In the genomic region with DNA sequence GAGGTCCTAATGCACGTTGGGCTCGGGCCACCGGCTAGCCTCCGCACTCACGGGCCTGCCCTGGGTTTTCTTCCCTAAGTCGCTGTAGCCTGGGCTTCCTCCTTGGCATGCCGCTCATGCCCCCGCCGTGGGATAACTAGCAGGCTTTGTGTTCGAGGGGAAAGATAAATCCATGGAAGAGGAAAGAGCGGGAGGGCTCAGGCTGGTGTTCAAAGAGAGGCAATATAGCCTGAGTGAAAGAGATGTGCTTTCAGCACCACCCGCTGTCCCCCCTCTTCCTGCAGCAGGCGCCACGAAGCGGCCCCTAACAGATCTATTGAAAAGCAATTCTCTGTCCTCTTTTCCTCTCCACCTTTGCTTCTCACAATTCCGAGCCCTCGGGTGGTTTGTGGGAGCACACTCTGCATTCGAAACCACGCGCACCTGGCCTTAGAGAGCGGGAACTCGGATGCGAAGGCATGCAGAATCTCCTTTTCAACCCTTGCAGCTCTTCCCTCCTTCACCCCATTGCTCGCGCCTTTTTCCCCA, we compare ENCODE assay signal across 2 cellular contexts.
A peak's percentile ranks its signal among the peaks of the same experiment; 100 is the strongest.
TF ChIP-seq lines count a peak whose summit lies in the region.

No MANE protein-coding gene starts in this region.

TF ChIP-seq in GM23338, 12 proteins besides CTCF, POLR2A, EP300 and RAD21:
- TF ChIP-seq, protein P1, sequence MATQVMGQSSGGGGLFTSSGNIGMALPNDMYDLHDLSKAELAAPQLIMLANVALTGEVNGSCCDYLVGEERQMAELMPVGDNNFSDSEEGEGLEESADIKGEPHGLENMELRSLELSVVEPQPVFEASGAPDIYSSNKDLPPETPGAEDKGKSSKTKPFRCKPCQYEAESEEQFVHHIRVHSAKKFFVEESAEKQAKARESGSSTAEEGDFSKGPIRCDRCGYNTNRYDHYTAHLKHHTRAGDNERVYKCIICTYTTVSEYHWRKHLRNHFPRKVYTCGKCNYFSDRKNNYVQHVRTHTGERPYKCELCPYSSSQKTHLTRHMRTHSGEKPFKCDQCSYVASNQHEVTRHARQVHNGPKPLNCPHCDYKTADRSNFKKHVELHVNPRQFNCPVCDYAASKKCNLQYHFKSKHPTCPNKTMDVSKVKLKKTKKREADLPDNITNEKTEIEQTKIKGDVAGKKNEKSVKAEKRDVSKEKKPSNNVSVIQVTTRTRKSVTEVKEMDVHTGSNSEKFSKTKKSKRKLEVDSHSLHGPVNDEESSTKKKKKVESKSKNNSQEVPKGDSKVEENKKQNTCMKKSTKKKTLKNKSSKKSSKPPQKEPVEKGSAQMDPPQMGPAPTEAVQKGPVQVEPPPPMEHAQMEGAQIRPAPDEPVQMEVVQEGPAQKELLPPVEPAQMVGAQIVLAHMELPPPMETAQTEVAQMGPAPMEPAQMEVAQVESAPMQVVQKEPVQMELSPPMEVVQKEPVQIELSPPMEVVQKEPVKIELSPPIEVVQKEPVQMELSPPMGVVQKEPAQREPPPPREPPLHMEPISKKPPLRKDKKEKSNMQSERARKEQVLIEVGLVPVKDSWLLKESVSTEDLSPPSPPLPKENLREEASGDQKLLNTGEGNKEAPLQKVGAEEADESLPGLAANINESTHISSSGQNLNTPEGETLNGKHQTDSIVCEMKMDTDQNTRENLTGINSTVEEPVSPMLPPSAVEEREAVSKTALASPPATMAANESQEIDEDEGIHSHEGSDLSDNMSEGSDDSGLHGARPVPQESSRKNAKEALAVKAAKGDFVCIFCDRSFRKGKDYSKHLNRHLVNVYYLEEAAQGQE (IDR thresholded peaks at IDR 0.05; ENCODE audit: unreplicated experiment) = peak; percentile 58

TF ChIP-seq in HepG2, 621 proteins besides CTCF, POLR2A, EP300 and RAD21:
- TF ChIP-seq, protein P1 (IDR thresholded peaks at IDR 0.05; ENCODE audit: borderline replicate concordance in 1 of 2, low read depth in 1 of 2, low read length in 2 of 2) = peak in 1 of 2 experiments; percentile 35; a peak in 1 of 4 replicates
